Comparison of ENCODE assay signal across 24 cellular contexts in genomic region chr15:88223099-88223498, GRCh38. TPM values are rescaled to one million over a fixed set of nuclear protein-coding genes. Genes with fewer than 3 reads are reported as not detected.
DNase-seq lines count a peak whose midpoint lies in the region; ATAC-seq and TF ChIP-seq lines count a peak whose summit lies in the region.
"Had no signal": no experiment of that assay in that cellular context is flagged by ENCODE, and none has a peak within 500 bp of the region (broad histone marks: within the 10 kb centered on the region; RNA-seq: fewer than 3 reads in every experiment).

No MANE protein-coding gene starts in this region.

- TF ChIP-seq CTCF in glutamatergic neuron (IDR thresholded peaks at IDR 0.05; ENCODE audit: partially characterized antibody, unreplicated experiment), result no peak

- H3K4me3 Mint-ChIP-seq in glutamatergic neuron (ENCODE audit: unreplicated experiment), result no peak overlapping the region
- no peak overlapping the region for H3K4me3 Mint-ChIP-seq in stimulated activated memory B cell treated with anti-CD40 and anti-IgM and Interleukin-4, amounts not matched to agents 10 μg/mL and 1 μg/mL and 100 μg/mL, for 72 hours
- H3K4me3 Mint-ChIP-seq: CD14-positive monocyte; CD4-positive, alpha-beta T cell; CD8-positive, alpha-beta memory T cell had no signal

- peak overlapping the region; percentile 2 for H3K27ac ChIP-seq in caudate nucleus (ENCODE audit: low read depth, low read length)
- H3K27ac ChIP-seq: A549; BLaER1 treated with 17β-estradiol and CSF1 and Interleukin-3, amounts not matched to agents 10 nM and 100 nM; GM23248 had no signal

- H3K27ac Mint-ChIP-seq in glutamatergic neuron (ENCODE audit: unreplicated experiment), result peak overlapping the region; percentile 52
- H3K27ac Mint-ChIP-seq in stimulated activated memory B cell treated with anti-CD40 and anti-IgM and Interleukin-4, amounts not matched to agents 10 μg/mL and 1 μg/mL and 100 μg/mL, for 72 hours, result no peak overlapping the region
- H3K27ac Mint-ChIP-seq: CD4-positive, alpha-beta T cell; CD8-positive, alpha-beta memory T cell had no signal

- H3K36me3 Mint-ChIP-seq in glutamatergic neuron (ENCODE audit: unreplicated experiment), result peaks cover 4% of the 10 kb centered on the region
- H3K36me3 Mint-ChIP-seq in stimulated activated memory B cell treated with anti-CD40 and anti-IgM and Interleukin-4, amounts not matched to agents 10 μg/mL and 1 μg/mL and 100 μg/mL, for 72 hours, result no peaks in the 10 kb centered on the region
- H3K36me3 Mint-ChIP-seq: CD14-positive monocyte; CD8-positive, alpha-beta memory T cell had no signal

- H3K4me1 Mint-ChIP-seq in glutamatergic neuron (ENCODE audit: low read depth, unreplicated experiment), result peaks cover 19% of the 10 kb centered on the region
- H3K4me1 Mint-ChIP-seq in stimulated activated memory B cell treated with anti-CD40 and anti-IgM and Interleukin-4, amounts not matched to agents 10 μg/mL and 1 μg/mL and 100 μg/mL, for 72 hours, result peaks cover 6% of the 10 kb centered on the region
- H3K4me1 Mint-ChIP-seq: CD14-positive monocyte; CD8-positive, alpha-beta memory T cell had no signal

- peak; percentile 15 for ATAC-seq in stimulated activated memory B cell treated with anti-CD40 and anti-IgM and Interleukin-4, amounts not matched to agents 10 μg/mL and 1 μg/mL and 100 μg/mL, for 72 hours
- ATAC-seq in HG03378 (IDR thresholded peaks at IDR 0.05; ENCODE audit: unreplicated experiment), result no peak
- ATAC-seq: A549, GM12878 had no signal

- peaks cover 13% of the 10 kb centered on the region for H3K27me3 Mint-ChIP-seq in glutamatergic neuron (ENCODE audit: unreplicated experiment)
- H3K27me3 Mint-ChIP-seq in stimulated activated memory B cell treated with anti-CD40 and anti-IgM and Interleukin-4, amounts not matched to agents 10 μg/mL and 1 μg/mL and 100 μg/mL, for 72 hours, result peaks cover 22% of the 10 kb centered on the region

- H3K9me3 Mint-ChIP-seq in glutamatergic neuron (ENCODE audit: unreplicated experiment), result peaks cover 10% of the 10 kb centered on the region
- no peaks in the 10 kb centered on the region for H3K9me3 Mint-ChIP-seq in stimulated activated memory B cell treated with anti-CD40 and anti-IgM and Interleukin-4, amounts not matched to agents 10 μg/mL and 1 μg/mL and 100 μg/mL, for 72 hours
- H3K9me3 Mint-ChIP-seq: CD14-positive monocyte; CD4-positive, alpha-beta T cell; CD8-positive, alpha-beta memory T cell had no signal

- no peak for DNase-seq in caudate nucleus (lab: John Stamatoyannopoulos, UW)
- peak; percentile 59 for DNase-seq in glutamatergic neuron
- peak; percentile 64 for DNase-seq in retina
- DNase-seq in OCI-M2 (lab: John Stamatoyannopoulos, UW; ENCODE audit: unreplicated experiment), result no peak
- DNase-seq in ureter (ENCODE audit: low spot score), result no peak
- DNase-seq: 8988T; ACHN; AML-193; BE2C; CD4-positive, alpha-beta T cell; DMS 273 treated with DMSO at 0.1 percent for 48 hours; DMS79; EL; GDM1; GM23248; H7; HCEC 1CT had no signal

RNA-seq across cellular contexts. Expression of gene NTRK3, which starts 33.4 kb away (rescaled TPM):
- total RNA-seq in glutamatergic neuron (ENCODE audit: unreplicated experiment), result 9.5 TPM
- 11.8 TPM for total RNA-seq in ureter
- total RNA-seq: GM12878, GM23248 had no signal

Comparison
In these comparisons a context has a peak if more than half of its experiments do, and no peak if none do; other contexts are left out.
1. DNase-seq: peak in glutamatergic neuron (single experiment) and retina (single experiment); none in caudate nucleus (0 of 61), OCI-M2 (single experiment) and ureter (single experiment).